15 cellular contexts compared by ENCODE assay signal in genomic region chr6:98039443-98039842, GRCh38.
"Had no signal": no experiment of that assay in that cellular context is flagged by ENCODE, and none has a peak within 500 bp of the region (broad histone marks: within the 10 kb centered on the region; RNA-seq: fewer than 3 reads in every experiment).

No MANE protein-coding gene starts in this region.

- H3K36me3 ChIP-seq: heart left ventricle, suprapubic skin, upper lobe of right lung had no signal

- H3K4me3 ChIP-seq: heart left ventricle, lung, mucosa of descending colon, suprapubic skin, upper lobe of right lung had no signal

- ATAC-seq: heart left ventricle; mucosa of descending colon; naive thymus-derived CD8-positive, alpha-beta T cell; stimulated activated naive CD8-positive, alpha-beta T cell treated with anti-CD3 and anti-CD28 coated beads, Interleukin-15, Interleukin-2, amounts not matched to agents 100 U/mL and 50 U/mL, for 24 hours; T-helper 17 cell; upper lobe of right lung had no signal

- H3K4me1 ChIP-seq: foreskin keratinocyte, heart left ventricle, suprapubic skin, upper lobe of right lung had no signal

- H3K36me3 Mint-ChIP-seq: activated naive CD4-positive, alpha-beta T cell treated with anti-CD3 and anti-CD28 coated beads, Interleukin-2, amount 10 ng/mL, durations not matched to agents 7 days and 5 days; immature natural killer cell; naive thymus-derived CD8-positive, alpha-beta T cell had no signal

- H3K27ac ChIP-seq: foreskin keratinocyte, heart left ventricle, suprapubic skin, upper lobe of right lung had no signal

- DNase-seq: activated B cell treated with CpG ODN at 0.5 μM for 24 hours; activated CD4-positive, alpha-beta T cell treated with anti-CD3 and anti-CD28 coated beads, Interleukin-2, amount 10 ng/mL, durations not matched to agents 24 days and 14 days; activated CD8-positive, alpha-beta memory T cell treated with anti-CD3 and anti-CD28 coated beads for 24 hours; activated naive CD4-positive, alpha-beta T cell treated with anti-CD3 and anti-CD28 coated beads, Interleukin-2, amount 10 ng/mL, durations not matched to agents 7 days and 5 days; heart left ventricle; immature natural killer cell; mucosa of descending colon; naive thymus-derived CD8-positive, alpha-beta T cell; stimulated activated CD4-positive, alpha-beta T cell treated with anti-CD3 and anti-CD28 coated beads, Interleukin-2, amount 100 ng/mL, for 48 hours; stimulated activated naive CD8-positive, alpha-beta T cell treated with anti-CD3 and anti-CD28 coated beads, Interleukin-15, Interleukin-2, amounts not matched to agents 100 U/mL and 50 U/mL, for 24 hours; T-helper 17 cell; upper lobe of right lung had no signal

- H3K27me3 Mint-ChIP-seq: activated CD4-positive, alpha-beta T cell treated with anti-CD3 and anti-CD28 coated beads, Interleukin-2, amount 10 ng/mL, durations not matched to agents 24 days and 14 days; activated naive CD4-positive, alpha-beta T cell treated with anti-CD3 and anti-CD28 coated beads, Interleukin-2, amount 10 ng/mL, durations not matched to agents 7 days and 5 days; T-helper 17 cell had no signal

- H3K9me3 Mint-ChIP-seq: activated B cell treated with CpG ODN at 0.5 μM for 24 hours; activated CD4-positive, alpha-beta T cell treated with anti-CD3 and anti-CD28 coated beads, Interleukin-2, amount 10 ng/mL, durations not matched to agents 24 days and 14 days; activated naive CD4-positive, alpha-beta T cell treated with anti-CD3 and anti-CD28 coated beads, Interleukin-2, amount 10 ng/mL, durations not matched to agents 7 days and 5 days had no signal

- H3K27me3 ChIP-seq: upper lobe of right lung had no signal

- H3K4me3 Mint-ChIP-seq: activated B cell treated with CpG ODN at 0.5 μM for 24 hours; activated CD4-positive, alpha-beta T cell treated with anti-CD3 and anti-CD28 coated beads, Interleukin-2, amount 10 ng/mL, durations not matched to agents 24 days and 14 days; activated naive CD4-positive, alpha-beta T cell treated with anti-CD3 and anti-CD28 coated beads, Interleukin-2, amount 10 ng/mL, durations not matched to agents 7 days and 5 days; immature natural killer cell; naive thymus-derived CD8-positive, alpha-beta T cell; T-helper 17 cell had no signal

- H3K27ac Mint-ChIP-seq: activated B cell treated with CpG ODN at 0.5 μM for 24 hours; activated CD4-positive, alpha-beta T cell treated with anti-CD3 and anti-CD28 coated beads, Interleukin-2, amount 10 ng/mL, durations not matched to agents 24 days and 14 days; activated naive CD4-positive, alpha-beta T cell treated with anti-CD3 and anti-CD28 coated beads, Interleukin-2, amount 10 ng/mL, durations not matched to agents 7 days and 5 days; immature natural killer cell; naive thymus-derived CD8-positive, alpha-beta T cell; T-helper 17 cell had no signal

- H3K9me3 ChIP-seq: heart left ventricle, mucosa of descending colon, suprapubic skin, upper lobe of right lung had no signal

- H3K4me1 Mint-ChIP-seq: activated B cell treated with CpG ODN at 0.5 μM for 24 hours; activated CD4-positive, alpha-beta T cell treated with anti-CD3 and anti-CD28 coated beads, Interleukin-2, amount 10 ng/mL, durations not matched to agents 24 days and 14 days; activated naive CD4-positive, alpha-beta T cell treated with anti-CD3 and anti-CD28 coated beads, Interleukin-2, amount 10 ng/mL, durations not matched to agents 7 days and 5 days; immature natural killer cell; naive thymus-derived CD8-positive, alpha-beta T cell; T-helper 17 cell had no signal
